19 cellular contexts compared by ENCODE assay signal in the genomic region with DNA sequence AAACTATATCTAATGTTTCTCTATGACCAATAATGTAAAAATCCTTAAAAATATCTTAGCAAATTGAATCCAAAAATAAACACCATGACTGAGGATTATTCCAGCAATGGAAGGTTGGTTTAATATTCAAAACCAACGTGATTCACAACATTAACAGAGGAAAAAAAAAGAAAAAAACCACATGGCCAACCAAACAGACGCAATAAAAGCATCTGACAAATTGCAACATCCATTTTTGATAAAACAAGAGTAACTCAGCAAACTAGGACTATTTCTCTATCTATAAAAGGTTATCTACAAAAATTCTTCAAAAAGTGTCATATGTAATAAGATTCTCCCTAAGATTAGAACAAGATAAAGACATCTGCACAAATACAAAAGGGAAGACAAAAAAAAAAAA. TPM values are rescaled to one million over a fixed set of nuclear protein-coding genes. Genes with fewer than 3 reads are reported as not detected.
DNase-seq lines count a peak whose midpoint lies in the region; ATAC-seq, FAIRE-seq and TF ChIP-seq lines count a peak whose summit lies in the region.
"Had no signal": no experiment of that assay in that cellular context is flagged by ENCODE, and none has a peak within 500 bp of the region (broad histone marks: within the 10 kb centered on the region; RNA-seq: fewer than 3 reads in every experiment).

No MANE protein-coding gene starts in this region.

- intact Hi-C loops in CD4-positive, alpha-beta T cell (cut with DNase I, micrococcal nuclease), result no loop called here
- intact Hi-C loops in naive thymus-derived CD4-positive, alpha-beta T cell (cut with micrococcal nuclease), result no loop called here

- H3K4me3 ChIP-seq in naive thymus-derived CD4-positive, alpha-beta T cell (ENCODE audit: low read length), result no peak overlapping the region
- no peak overlapping the region for H3K4me3 ChIP-seq in gastroesophageal sphincter
- H3K4me3 ChIP-seq: tibial artery had no signal

- no peak overlapping the region for H3K27ac ChIP-seq in CD4-positive, alpha-beta T cell (ENCODE audit: low read depth, low read length)
- H3K27ac ChIP-seq in naive thymus-derived CD4-positive, alpha-beta T cell (ENCODE audit: low read depth, low read length), result no peak overlapping the region
- no peak overlapping the region for H3K27ac ChIP-seq in gastroesophageal sphincter
- H3K27ac ChIP-seq: tibial artery had no signal

- no peak overlapping the region for H3K4me3 Mint-ChIP-seq in CD4-positive, alpha-beta T cell
- no peak overlapping the region for H3K4me3 Mint-ChIP-seq in central memory CD8-positive, alpha-beta T cell
- H3K4me3 Mint-ChIP-seq in naive thymus-derived CD4-positive, alpha-beta T cell, result peak overlapping the region in 7 of 10 donors; percentile 0 to 66 (median 17)
- H3K4me3 Mint-ChIP-seq: activated CD8-positive, alpha-beta T cell treated with anti-CD3 and anti-CD28 coated beads for 36 hours; stimulated activated memory B cell treated with anti-CD40 and anti-IgM and Interleukin-4, amounts not matched to agents 10 μg/mL and 1 μg/mL and 100 μg/mL, for 72 hours had no signal

- no peak for TF ChIP-seq POLR2A in gastroesophageal sphincter (IDR thresholded peaks at IDR 0.05)

- ATAC-seq in CD4-positive, alpha-beta T cell (ENCODE audit: poor library complexity), result no peak
- ATAC-seq in central memory CD8-positive, alpha-beta T cell (replicated peaks; ENCODE audit: extremely low read depth, poor library complexity, severe bottlenecking), result no peak
- no peak for ATAC-seq in naive thymus-derived CD4-positive, alpha-beta T cell
- ATAC-seq in gastroesophageal sphincter, result no peak
- ATAC-seq: activated CD8-positive, alpha-beta T cell treated with anti-CD3 and anti-CD28 coated beads for 36 hours; PC-3; stimulated activated memory B cell treated with anti-CD40 and anti-IgM and Interleukin-4, amounts not matched to agents 10 μg/mL and 1 μg/mL and 100 μg/mL, for 72 hours had no signal

- H3K9me3 Mint-ChIP-seq in CD4-positive, alpha-beta T cell, result no peaks in the 10 kb centered on the region
- H3K9me3 Mint-ChIP-seq in central memory CD8-positive, alpha-beta T cell, result no peaks in the 10 kb centered on the region
- peaks cover 0 to 3% (median 0%) of the 10 kb centered on the region in 11 donors for H3K9me3 Mint-ChIP-seq in naive thymus-derived CD4-positive, alpha-beta T cell
- H3K9me3 Mint-ChIP-seq: activated CD8-positive, alpha-beta T cell treated with anti-CD3 and anti-CD28 coated beads for 36 hours; stimulated activated memory B cell treated with anti-CD40 and anti-IgM and Interleukin-4, amounts not matched to agents 10 μg/mL and 1 μg/mL and 100 μg/mL, for 72 hours had no signal

- WGBS in gastroesophageal sphincter (ENCODE audit: low coverage in 1 of 2), 2 donors, result 32 to 52% methylated on average over 2 of the region's 2 CpGs

- no peak for TF ChIP-seq CTCF in CD4-positive, alpha-beta T cell (IDR thresholded peaks at IDR 0.05)
- no peak for TF ChIP-seq CTCF in gastroesophageal sphincter (IDR thresholded peaks at IDR 0.05)
- no peak for TF ChIP-seq CTCF in D721Med (IDR thresholded peaks at IDR 0.05; ENCODE audit: insufficient read depth, missing control alignments)

- no peaks in the 10 kb centered on the region for H3K27me3 Mint-ChIP-seq in CD4-positive, alpha-beta T cell
- no peaks in the 10 kb centered on the region for H3K27me3 Mint-ChIP-seq in central memory CD8-positive, alpha-beta T cell
- no peaks in the 10 kb centered on the region for H3K27me3 Mint-ChIP-seq in naive thymus-derived CD4-positive, alpha-beta T cell
- H3K27me3 Mint-ChIP-seq: activated CD8-positive, alpha-beta T cell treated with anti-CD3 and anti-CD28 coated beads for 36 hours; stimulated activated memory B cell treated with anti-CD40 and anti-IgM and Interleukin-4, amounts not matched to agents 10 μg/mL and 1 μg/mL and 100 μg/mL, for 72 hours had no signal

- peak overlapping the region; percentile 16 for H3K27ac Mint-ChIP-seq in CD4-positive, alpha-beta T cell
- peak overlapping the region; percentile 77 for H3K27ac Mint-ChIP-seq in central memory CD8-positive, alpha-beta T cell (ENCODE audit: low read depth)
- peak overlapping the region in 4 of 9 donors; percentile 10 to 65 (median 42) for H3K27ac Mint-ChIP-seq in naive thymus-derived CD4-positive, alpha-beta T cell
- H3K27ac Mint-ChIP-seq: stimulated activated memory B cell treated with anti-CD40 and anti-IgM and Interleukin-4, amounts not matched to agents 10 μg/mL and 1 μg/mL and 100 μg/mL, for 72 hours had no signal

- peaks cover 99% of the 10 kb centered on the region for H3K4me1 Mint-ChIP-seq in CD4-positive, alpha-beta T cell (ENCODE audit: low read depth)
- peaks cover 85% of the 10 kb centered on the region for H3K4me1 Mint-ChIP-seq in central memory CD8-positive, alpha-beta T cell
- peaks cover 68 to 100% (median 98%) of the 10 kb centered on the region in 7 donors for H3K4me1 Mint-ChIP-seq in naive thymus-derived CD4-positive, alpha-beta T cell

- POLR2A ChIA-PET in CD4-positive, alpha-beta T cell (lab: Charles Lee), result no interaction called here
- POLR2A ChIA-PET in naive thymus-derived CD4-positive, alpha-beta T cell (lab: Charles Lee), result interaction anchor here (0.7 kb wide), 1 partner anchor 32 kb away, joined by 3 read pairs; no protein-coding TSS in a partner anchor

- no peak for DNase-seq in CD4-positive, alpha-beta T cell
- DNase-seq in EH (ENCODE audit: low read depth), result peak; percentile 25
- no peak for DNase-seq in central memory CD8-positive, alpha-beta T cell (ENCODE audit: low spot score in 2 of 2)
- DNase-seq in naive thymus-derived CD4-positive, alpha-beta T cell, result no peak
- no peak for DNase-seq in T1000 (lab: John Stamatoyannopoulos, UW)
- DNase-seq in D721Med (ENCODE audit: insufficient read length, low spot score), result no peak
- DNase-seq: activated CD8-positive, alpha-beta T cell treated with anti-CD3 and anti-CD28 coated beads for 36 hours; head of caudate nucleus; NCI-H1417; NCI-H2081 treated with DMSO at 0.1 percent for 48 hours; occipital lobe; PC-3; Right ventricle myocardium superior; small intestine; stimulated activated CD4-positive, alpha-beta T cell treated with anti-CD3 and anti-CD28 coated beads, Interleukin-2, amount 100 ng/mL, for 24 hours; tibial artery had no signal

- CTCF ChIA-PET in CD4-positive, alpha-beta T cell (lab: Charles Lee), result interaction anchor here (0.7 kb wide), 1 partner anchor 38 kb away, joined by 5 read pairs; no protein-coding TSS in a partner anchor
- CTCF ChIA-PET in naive thymus-derived CD4-positive, alpha-beta T cell (lab: Charles Lee), result no interaction called here

- H3K27me3 ChIP-seq in CD4-positive, alpha-beta T cell (ENCODE audit: control insufficient read depth, insufficient read depth, low read length), result no peaks in the 10 kb centered on the region
- H3K27me3 ChIP-seq in naive thymus-derived CD4-positive, alpha-beta T cell (ENCODE audit: control insufficient read depth in 2 of 2, insufficient read depth in 2 of 2, low read length in 2 of 2), result no peaks in the 10 kb centered on the region
- no peaks in the 10 kb centered on the region for H3K27me3 ChIP-seq in gastroesophageal sphincter
- H3K27me3 ChIP-seq: tibial artery had no signal

- H3K9me3 ChIP-seq in CD4-positive, alpha-beta T cell (ENCODE audit: control insufficient read depth, low read length), result no peaks in the 10 kb centered on the region
- H3K9me3 ChIP-seq in naive thymus-derived CD4-positive, alpha-beta T cell (ENCODE audit: control insufficient read depth in 2 of 3, low read length in 3 of 3), result no peaks in the 10 kb centered on the region
- no peaks in the 10 kb centered on the region for H3K9me3 ChIP-seq in gastroesophageal sphincter
- H3K9me3 ChIP-seq: tibial artery had no signal

- peaks cover 26% of the 10 kb centered on the region for H3K36me3 Mint-ChIP-seq in CD4-positive, alpha-beta T cell (ENCODE audit: low read depth)
- H3K36me3 Mint-ChIP-seq in central memory CD8-positive, alpha-beta T cell (ENCODE audit: insufficient read depth), result peaks cover 7% of the 10 kb centered on the region
- H3K36me3 Mint-ChIP-seq in naive thymus-derived CD4-positive, alpha-beta T cell, result peaks cover 0 to 23% (median 13%) of the 10 kb centered on the region in 5 donors

- TF ChIP-seq EP300 in gastroesophageal sphincter (IDR thresholded peaks at IDR 0.05), result no peak

- FAIRE-seq in D721Med (lab: Jason Lieb, UNC), result no peak
- FAIRE-seq: endometrium, small intestine had no signal

- H3K4me1 ChIP-seq in naive thymus-derived CD4-positive, alpha-beta T cell (ENCODE audit: control insufficient read depth in 2 of 2, insufficient read depth in 2 of 2, low read length in 2 of 2), result peaks cover 24 to 39% of the 10 kb centered on the region in 2 donors
- H3K4me1 ChIP-seq in gastroesophageal sphincter, result peaks cover 5 to 83% (median 19%) of the 10 kb centered on the region in 3 donors

- H3K36me3 ChIP-seq in naive thymus-derived CD4-positive, alpha-beta T cell (ENCODE audit: control insufficient read depth in 2 of 3, insufficient read depth in 3 of 3, low read length in 3 of 3), result no peaks in the 10 kb centered on the region
- no peaks in the 10 kb centered on the region for H3K36me3 ChIP-seq in gastroesophageal sphincter
- H3K36me3 ChIP-seq: tibial artery had no signal

RNA-seq across cellular contexts. Expression of gene PPP3R1, which starts 28.9 kb away (rescaled TPM):
- total RNA-seq in CD4-positive, alpha-beta T cell, result 10 to 100 TPM; 69.8 to 70.3 TPM
- total RNA-seq in naive thymus-derived CD4-positive, alpha-beta T cell, result 10 to 100 TPM; 54.1 to 78.2 (median 70.0) TPM
- 1 to 10 TPM; 2.6 to 7.2 TPM for polyA plus RNA-seq in naive thymus-derived CD4-positive, alpha-beta T cell
- 10 to 100 TPM; 23.8 to 31.6 (median 29.9) TPM for total RNA-seq in gastroesophageal sphincter

Comparison
In these comparisons a context has a peak if more than half of its experiments do, and no peak if none do; other contexts are left out.
1. H3K4me3 Mint-ChIP-seq: peak in naive thymus-derived CD4-positive, alpha-beta T cell (7 of 10); none in CD4-positive, alpha-beta T cell (single experiment) and central memory CD8-positive, alpha-beta T cell (single experiment).